ENCODE assay signal across 11 cellular contexts in the genomic region with DNA sequence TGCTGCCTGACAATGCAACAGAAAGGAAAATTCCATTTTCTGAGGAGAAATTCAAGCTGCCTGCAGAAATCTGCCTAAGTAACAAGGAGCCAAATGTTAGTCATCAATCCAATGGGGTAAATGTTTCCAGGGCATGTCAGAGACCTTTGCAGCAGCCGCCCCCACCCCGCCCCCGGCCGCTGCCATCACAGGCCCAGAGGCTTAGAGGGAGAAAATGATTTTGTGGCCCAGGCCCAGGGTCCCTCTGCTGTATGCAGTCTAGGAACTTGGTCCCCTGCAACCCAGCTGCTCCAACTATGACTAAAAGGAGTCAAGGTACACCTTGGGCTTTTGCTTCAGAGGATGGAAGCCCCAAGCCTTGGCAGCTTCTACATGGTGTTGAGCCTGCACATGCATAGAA. TPM values are rescaled to one million over a fixed set of nuclear protein-coding genes. Genes with fewer than 3 reads are reported as not detected.
"Had no signal": no experiment of that assay in that cellular context is flagged by ENCODE, and none has a peak within 500 bp of the region (broad histone marks: within the 10 kb centered on the region; RNA-seq: fewer than 3 reads in every experiment).

No MANE protein-coding gene starts in this region.

- H3K27ac ChIP-seq: GM23248 had no signal

- H3K4me1 ChIP-seq: HAP-1 had no signal

- H3K4me3 ChIP-seq: GM23248, GM23338, HAP-1 had no signal

- H3K9me3 ChIP-seq: HAP-1 had no signal

- H3K4me1 Mint-ChIP-seq: GM23338 had no signal

- H3K36me3 ChIP-seq: HAP-1 had no signal

- ATAC-seq: GM23338, HCT116 had no signal

- H3K27ac Mint-ChIP-seq: GM23338, H9, HFFc6 had no signal

- H3K4me3 Mint-ChIP-seq: GM23338, H9, HFFc6 had no signal

- DNase-seq: GM23248, GOT3, H7, H9, HCEC 1CT, HFFc6 had no signal

- H3K9me3 Mint-ChIP-seq: HFFc6 had no signal

RNA-seq across cellular contexts. Expression of gene KCNV2, which starts 50.7 kb away (rescaled TPM):
- total RNA-seq: GM23248, GM23338, H1, H4, H9, HFFc6 had no signal
